In the genomic region with DNA sequence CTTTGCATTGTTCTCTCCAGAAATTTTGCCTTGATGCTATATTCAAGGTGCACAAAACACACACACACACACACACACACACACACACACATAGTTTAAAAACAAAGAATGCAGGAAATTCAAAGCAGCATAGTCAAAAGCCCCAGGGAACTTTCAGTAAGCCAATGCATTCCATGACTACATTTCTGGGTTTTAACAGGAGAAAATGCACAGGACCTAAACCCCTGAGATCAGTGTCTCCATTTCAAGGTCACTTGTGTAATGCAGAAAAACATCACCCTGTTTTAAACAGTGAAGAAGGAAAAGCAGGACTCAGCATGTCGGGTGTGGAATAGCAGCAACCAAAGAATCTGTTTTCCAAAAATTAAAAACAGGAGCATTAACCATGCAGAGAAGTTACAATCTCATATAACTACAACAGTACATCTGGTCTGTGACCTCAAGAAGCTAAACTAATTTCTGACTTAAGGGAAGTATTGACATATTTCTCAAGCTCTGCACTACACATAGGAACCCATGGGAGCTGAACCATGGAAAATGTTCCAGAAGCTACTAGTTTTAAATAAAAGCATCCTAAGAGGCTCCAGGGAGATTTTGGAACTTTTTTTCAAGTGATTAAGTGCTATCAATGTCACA, we compare ENCODE assay signal across 21 cellular contexts.
DNase-seq lines count a peak whose midpoint lies in the region; ATAC-seq and TF ChIP-seq lines count a peak whose summit lies in the region.
"Had no signal": no experiment of that assay in that cellular context is flagged by ENCODE, and none has a peak within 500 bp of the region (broad histone marks: within the 10 kb centered on the region; RNA-seq: fewer than 3 reads in every experiment).

No MANE protein-coding gene starts in this region.

- H3K27ac ChIP-seq in trophoblast cell (ENCODE audit: low read depth, low read length): peak overlapping the region; percentile 89
- H3K27ac ChIP-seq: BLaER1, left lung, parathyroid adenoma, SJSA1, spleen had no signal

- H3K36me3 ChIP-seq in trophoblast cell (ENCODE audit: control insufficient read depth in 1 of 2, insufficient read depth in 2 of 2, low read length in 2 of 2): no peaks in the 10 kb centered on the region
- H3K36me3 ChIP-seq: BLaER1, left lung, SJSA1, spleen had no signal

- H3K9me3 ChIP-seq in trophoblast cell (ENCODE audit: insufficient read depth, low read depth, low read length): peaks cover 4% of the 10 kb centered on the region
- H3K9me3 ChIP-seq: left lung, SJSA1 had no signal

- H3K4me3 Mint-ChIP-seq in T-cell: no peak overlapping the region
- H3K4me3 Mint-ChIP-seq: activated B cell treated with CpG ODN at 0.5 μM for 24 hours; activated CD4-positive, alpha-beta memory T cell treated with anti-CD3 and anti-CD28 coated beads, Interleukin-2, amount 10 ng/mL, durations not matched to agents 7 days and 5 days had no signal

- no peaks in the 10 kb centered on the region for H3K79me2 ChIP-seq in trophoblast cell (ENCODE audit: control insufficient read depth, insufficient read depth, low read length, poor library complexity)
- H3K79me2 ChIP-seq: parathyroid adenoma had no signal

- H3K4ac ChIP-seq in trophoblast cell (ENCODE audit: low read depth, low read length): no peak overlapping the region

- no peak overlapping the region for H2BK5ac ChIP-seq in trophoblast cell (ENCODE audit: low read depth, low read length, poor library complexity)

- no peak overlapping the region for H2AK5ac ChIP-seq in trophoblast cell (ENCODE audit: low read length)

- DNase-seq in GM04503 (ENCODE audit: low read depth): peak; percentile 50
- peak; percentile 25 for DNase-seq in astrocyte of the spinal cord (ENCODE audit: low read depth, low spot score)
- peak; percentile 38 for DNase-seq in fibroblast of the conjunctiva (ENCODE audit: low read depth)
- DNase-seq in trophoblast cell: peak in 1 of 2 donors; percentile 59
- no peak for DNase-seq in T-cell
- no peak for DNase-seq in cerebellar cortex (ENCODE audit: low spot score)
- no peak for DNase-seq in NCI-H748 treated with DMSO at 0.1 percent for 48 hours (lab: John Stamatoyannopoulos, UW)
- DNase-seq: activated B cell treated with CpG ODN at 0.5 μM for 24 hours; activated CD4-positive, alpha-beta memory T cell treated with anti-CD3 and anti-CD28 coated beads, Interleukin-2, amount 10 ng/mL, durations not matched to agents 7 days and 5 days; activated naive CD4-positive, alpha-beta T cell treated with anti-CD3 and anti-CD28 coated beads, Interleukin-2, amount 50 U/mL, for 16 hours; activated T-cell treated with anti-CD3 and anti-CD28 coated beads, Interleukin-2, amount 50 U/mL, for 48 hours; effector CD8-positive, alpha-beta T cell; Karpas-422; left lung; NCI-H1105 treated with DMSO at 0.1 percent for 48 hours; NCI-H69; spleen had no signal

- POLR2A ChIA-PET in T-cell (lab: Charles Lee): interaction anchor here in 1 of 2 donors (0.7 kb wide), 1 partner anchor 232 kb away, joined by 4 read pairs; no protein-coding TSS in a partner anchor

- in situ Hi-C loops in astrocyte of the spinal cord (cut with HindIII; ENCODE audit: low sequenced_read_pairs): no loop called here

- H3K4me3 ChIP-seq in astrocyte of the spinal cord (ENCODE audit: low read depth, low read length) (no peak overlapping the region), trophoblast cell (ENCODE audit: low read depth, low read length) (no peak overlapping the region)
- H3K4me3 ChIP-seq: BLaER1, left lung, SJSA1, spleen had no signal

- H3K4me2 ChIP-seq in trophoblast cell (ENCODE audit: low read length): no peak overlapping the region
- H3K4me2 ChIP-seq: BLaER1 had no signal

- CTCF ChIA-PET in T-cell (lab: Charles Lee): interaction anchor here (0.6 to 1.3 kb wide), 4 partner anchors 77 to 436 kb away, joined by 3 to 4 read pairs (median 3); no protein-coding TSS in a partner anchor

- H3K9me3 Mint-ChIP-seq in T-cell: peaks cover 0 to 10% (median 0%) of the 10 kb centered on the region in 3 donors
- H3K9me3 Mint-ChIP-seq: activated B cell treated with CpG ODN at 0.5 μM for 24 hours; activated CD4-positive, alpha-beta memory T cell treated with anti-CD3 and anti-CD28 coated beads, Interleukin-2, amount 10 ng/mL, durations not matched to agents 7 days and 5 days had no signal

- H3K27me3 ChIP-seq in trophoblast cell (ENCODE audit: insufficient read depth, low read length): no peaks in the 10 kb centered on the region
- H3K27me3 ChIP-seq: BLaER1, left lung, SJSA1, spleen had no signal

- ATAC-seq in HG03457 (IDR thresholded peaks at IDR 0.05; ENCODE audit: unreplicated experiment): no peak
- no peak for ATAC-seq in T-cell (replicated peaks in 1 of 4)
- ATAC-seq: left lung had no signal

- H3K36me3 Mint-ChIP-seq in T-cell: peaks cover 6% of the 10 kb centered on the region

- no peak overlapping the region for H3K14ac ChIP-seq in trophoblast cell (ENCODE audit: low read length)

- H4K8ac ChIP-seq in trophoblast cell (ENCODE audit: low read depth, low read length): no peak overlapping the region

- H3K4me1 ChIP-seq in trophoblast cell (ENCODE audit: control insufficient read depth in 1 of 2, insufficient read depth in 2 of 2, low read length in 2 of 2): peaks cover 3 to 11% of the 10 kb centered on the region in 2 experiments
- H3K4me1 ChIP-seq: BLaER1, left lung, parathyroid adenoma, SJSA1, spleen had no signal

- no peaks in the 10 kb centered on the region for H3K4me1 Mint-ChIP-seq in T-cell
- H3K4me1 Mint-ChIP-seq: activated B cell treated with CpG ODN at 0.5 μM for 24 hours; activated CD4-positive, alpha-beta memory T cell treated with anti-CD3 and anti-CD28 coated beads, Interleukin-2, amount 10 ng/mL, durations not matched to agents 7 days and 5 days had no signal

- no CpG with 5 or more reads among the region's 1 CpG for WGBS in trophoblast cell (ENCODE audit: extremely low coverage, insufficient coverage, insufficient read length)

- no peak overlapping the region for H3K18ac ChIP-seq in trophoblast cell (ENCODE audit: low read length)

- no peak overlapping the region for H2AFZ ChIP-seq in trophoblast cell (ENCODE audit: insufficient read depth, low read length, poor library complexity)
- H2AFZ ChIP-seq: parathyroid adenoma had no signal

- no peak overlapping the region for H2BK12ac ChIP-seq in trophoblast cell (ENCODE audit: low read length)

- TF ChIP-seq CTCF in astrocyte of the spinal cord (IDR thresholded peaks at IDR 0.05; ENCODE audit: low read depth, low read length): no peak

- no peak overlapping the region for H4K91ac ChIP-seq in trophoblast cell (ENCODE audit: low read depth, low read length)

- no peak overlapping the region for H2BK120ac ChIP-seq in trophoblast cell (ENCODE audit: insufficient read depth, low read length, poor library complexity)

- no peak overlapping the region for H3K27ac Mint-ChIP-seq in T-cell
- H3K27ac Mint-ChIP-seq: activated B cell treated with CpG ODN at 0.5 μM for 24 hours; activated CD4-positive, alpha-beta memory T cell treated with anti-CD3 and anti-CD28 coated beads, Interleukin-2, amount 10 ng/mL, durations not matched to agents 7 days and 5 days had no signal

- H3K27me3 Mint-ChIP-seq in T-cell: peaks cover 2 to 13% of the 10 kb centered on the region in 2 donors

- no peak overlapping the region for H4K12ac ChIP-seq in trophoblast cell (ENCODE audit: low read depth, low read length)

- no peak overlapping the region for H3K23ac ChIP-seq in trophoblast cell (ENCODE audit: low read length)

- peaks cover 8% of the 10 kb centered on the region for H3K79me1 ChIP-seq in trophoblast cell (ENCODE audit: low read length)

- H3K9ac ChIP-seq in trophoblast cell (ENCODE audit: low read length): no peak overlapping the region
- H3K9ac ChIP-seq: BLaER1, parathyroid adenoma had no signal

Comparison
In these comparisons a context has a peak if more than half of its experiments do, and no peak if none do; other contexts are left out.
1. DNase-seq: peak in GM04503 (single experiment), astrocyte of the spinal cord (single experiment) and fibroblast of the conjunctiva (single experiment); none in T-cell (0 of 34), cerebellar cortex (single experiment) and NCI-H748 treated with DMSO at 0.1 percent for 48 hours (single experiment).